Comparison of ENCODE assay signal across 17 cellular contexts in genomic region chr5:89769975-89770374, GRCh38.
A peak's percentile ranks its signal among the peaks of the same experiment; 100 is the strongest.
DNase-seq lines count a peak whose midpoint lies in the region; ATAC-seq, FAIRE-seq and TF ChIP-seq lines count a peak whose summit lies in the region.
"Had no signal": no experiment of that assay in that cellular context is flagged by ENCODE, and none has a peak within 500 bp of the region (broad histone marks: within the 10 kb centered on the region; RNA-seq: fewer than 3 reads in every experiment).

No MANE protein-coding gene starts in this region.

- no peaks in the 10 kb centered on the region for H3K36me3 ChIP-seq in HepG2 (replicated peaks in 1 of 2; ENCODE audit: control insufficient read depth in 1 of 2, insufficient read depth in 2 of 2, low read length in 2 of 2)
- H3K36me3 ChIP-seq: left ventricle myocardium inferior, SJSA1 had no signal

- 3% methylated on average over 2 of the region's 2 CpGs for WGBS in HepG2 (ENCODE audit: low lambda C conversion rate)

- no peak overlapping the region for H3K4me3 ChIP-seq in AG04449 (ENCODE audit: low read depth, low read length)
- no peak overlapping the region for H3K4me3 ChIP-seq in HepG2 (replicated peaks in 1 of 3; ENCODE audit: insufficient read depth in 1 of 3, low read depth in 2 of 3, low read length in 3 of 3)
- H3K4me3 ChIP-seq: K562, left ventricle myocardium inferior, SJSA1 had no signal

- in situ Hi-C loops in HepG2 (cut with HindIII; ENCODE audit: extremely low pct_ligation_motif_present, low pct_unique_long_range_greater_than_20kb) = no loop called here

- H3K9ac ChIP-seq in HepG2 (ENCODE audit: insufficient read depth, low read depth, low read length) = no peak overlapping the region

- no peaks in the 10 kb centered on the region for H4K20me1 ChIP-seq in HepG2 (ENCODE audit: insufficient read depth, low read length)

- H3K79me2 ChIP-seq in HepG2 (ENCODE audit: insufficient read depth, low read length) = no peaks in the 10 kb centered on the region

- H3K9me3 ChIP-seq in HepG2 (ENCODE audit: low read length) = peaks cover 21% of the 10 kb centered on the region
- H3K9me3 ChIP-seq: SJSA1 had no signal

- H3K4me1 ChIP-seq in foreskin keratinocyte = peaks cover 7% of the 10 kb centered on the region
- H3K4me1 ChIP-seq in HepG2 (ENCODE audit: insufficient read depth, low read length) = no peaks in the 10 kb centered on the region
- H3K4me1 ChIP-seq: left ventricle myocardium inferior had no signal

- BruUV-seq in HepG2 (replicated peaks; lab: Mats Ljungman, UMichigan) = no TSS peak

- no peak for FAIRE-seq in HepG2 (lab: Jason Lieb, UNC)
- FAIRE-seq: K562, TTC549 had no signal

- TF ChIP-seq CTCF in AG04449 (IDR thresholded peaks at IDR 0.05; ENCODE audit: insufficient read depth, low read length, missing control alignments) = no peak
- no peak for TF ChIP-seq CTCF in foreskin keratinocyte (conservative IDR thresholded peaks at IDR 0.05)
- TF ChIP-seq CTCF in HepG2 (CRISPR knock-in tag; IDR thresholded peaks at IDR 0.05) = no peak

- DNase-seq in AG04449 (ENCODE audit: low read depth, low spot score) (peak; percentile 14), HS-5 (ENCODE audit: low read depth) (peak; percentile 35), amniotic epithelial cell (ENCODE audit: low read depth) (peak; percentile 3), foreskin keratinocyte (peak; percentile 47 to 78), NCI-H1092 (lab: John Stamatoyannopoulos, UW) (no peak), NCI-H1092 treated with DMSO at 0.1 percent for 48 hours (lab: John Stamatoyannopoulos, UW) (no peak), HepG2 (ENCODE audit: low spot score) (no peak), cortex of kidney (lab: John Stamatoyannopoulos, UW) (no peak)
- DNase-seq: activated CD4-positive, alpha-beta T cell treated with anti-CD3 and anti-CD28 coated beads, Interleukin-2, amount 50 U/mL, for 4 hours; activated T-cell treated with anti-CD3 and anti-CD28 coated beads, Interleukin-2, amount 50 U/mL, for 24 hours; left ventricle myocardium inferior; NCI-H446 treated with DMSO at 0.1 percent for 48 hours; trophoblast cell had no signal

- H3K27me3 ChIP-seq in foreskin keratinocyte = no peaks in the 10 kb centered on the region
- no peaks in the 10 kb centered on the region for H3K27me3 ChIP-seq in HepG2 (ENCODE audit: control insufficient read depth in 1 of 2, insufficient read depth in 2 of 2, low read length in 2 of 2)
- H3K27me3 ChIP-seq: SJSA1 had no signal

- TF ChIP-seq EP300 in HepG2 (IDR thresholded peaks at IDR 0.05; ENCODE audit: low read depth in 2 of 2, low read length in 2 of 2) = no peak
- TF ChIP-seq EP300 in HepG2 (CRISPR knock-in tag; IDR thresholded peaks at IDR 0.05; ENCODE audit: borderline replicate concordance) = no peak

- TF ChIP-seq RAD21 in HepG2 (CRISPR knock-in tag; IDR thresholded peaks at IDR 0.05) = no peak

- intact Hi-C loops in HepG2 (cut with micrococcal nuclease; ENCODE audit: unreplicated experiment) = no loop called here

- CTCF ChIA-PET in AG04449 (lab: Yijun Ruan, JAX) (no interaction called here), HepG2 (lab: Yijun Ruan, JAX; ENCODE audit: low intra/inter-chr PET ratio, low total read pairs) (no interaction called here)

- no peak for TF ChIP-seq POLR2A in HepG2 (IDR thresholded peaks at IDR 0.05; ENCODE audit: insufficient read depth in 1 of 2, low read depth in 2 of 2, low read length in 2 of 2)

- no peak overlapping the region for H3K4me2 ChIP-seq in HepG2 (ENCODE audit: low read depth, low read length)

- no peak overlapping the region for H2AFZ ChIP-seq in HepG2 (ENCODE audit: low read length)

- peak; percentile 85 for ATAC-seq in foreskin keratinocyte
- no peak for ATAC-seq in HepG2
- ATAC-seq: K562; stimulated activated memory B cell treated with anti-CD40 and anti-IgM and Interleukin-4, amounts not matched to agents 10 μg/mL and 1 μg/mL and 100 μg/mL, for 72 hours had no signal

- H3K27ac ChIP-seq in foreskin keratinocyte (no peak overlapping the region), HepG2 (ENCODE audit: extremely low read length, insufficient read depth, low read length) (no peak overlapping the region)
- H3K27ac ChIP-seq: left ventricle myocardium inferior, SJSA1 had no signal

- POLR2A ChIA-PET in AG04449 (lab: Yijun Ruan, JAX) = no interaction called here
- POLR2A ChIA-PET in HepG2 (lab: Yijun Ruan, JAX) = no interaction called here

TF ChIP-seq in HepG2, 621 proteins besides CTCF, POLR2A, EP300 and RAD21:
- no peak for TF ChIP-seq ZMYM3 (CRISPR knock-in tag; IDR thresholded peaks at IDR 0.05)
- no peak for TF ChIP-seq BCLAF1 (IDR thresholded peaks at IDR 0.05)
- no peak for TF ChIP-seq PHF8 (CRISPR knock-in tag; IDR thresholded peaks at IDR 0.05)
- TF ChIP-seq ZNF10 (CRISPR knock-in tag; IDR thresholded peaks at IDR 0.05; ENCODE audit: borderline replicate concordance, low read depth) = no peak
- no peak for TF ChIP-seq HNRNPLL (IDR thresholded peaks at IDR 0.05; ENCODE audit: low read depth, low read length, poor library complexity, severe bottlenecking)
- no peak for TF ChIP-seq ZBTB2 (CRISPR knock-in tag; IDR thresholded peaks at IDR 0.05; ENCODE audit: low read depth)
- no peak for TF ChIP-seq KLF15 (CRISPR knock-in tag; IDR thresholded peaks at IDR 0.05; ENCODE audit: borderline replicate concordance)
- no peak for TF ChIP-seq SOX6 (IDR thresholded peaks at IDR 0.05)
- TF ChIP-seq SOX6 (CRISPR knock-in tag; IDR thresholded peaks at IDR 0.05) = no peak
- no peak for TF ChIP-seq ZNF563 (CRISPR knock-in tag; IDR thresholded peaks at IDR 0.05)
- no peak for TF ChIP-seq ZBTB49 (CRISPR knock-in tag; IDR thresholded peaks at IDR 0.05; ENCODE audit: borderline replicate concordance)
- no peak for TF ChIP-seq BRD4 (CRISPR knock-in tag; IDR thresholded peaks at IDR 0.05)

Comparison
In these comparisons a context has a peak if more than half of its experiments do, and no peak if none do; other contexts are left out.
1. DNase-seq: peak in AG04449 (single experiment), HS-5 (single experiment), amniotic epithelial cell (single experiment) and foreskin keratinocyte (2 of 2); none in NCI-H1092 (single experiment), NCI-H1092 treated with DMSO at 0.1 percent for 48 hours (single experiment), HepG2 (single experiment) and cortex of kidney (single experiment).